1 cellular context compared by ENCODE assay signal in the genomic region with DNA sequence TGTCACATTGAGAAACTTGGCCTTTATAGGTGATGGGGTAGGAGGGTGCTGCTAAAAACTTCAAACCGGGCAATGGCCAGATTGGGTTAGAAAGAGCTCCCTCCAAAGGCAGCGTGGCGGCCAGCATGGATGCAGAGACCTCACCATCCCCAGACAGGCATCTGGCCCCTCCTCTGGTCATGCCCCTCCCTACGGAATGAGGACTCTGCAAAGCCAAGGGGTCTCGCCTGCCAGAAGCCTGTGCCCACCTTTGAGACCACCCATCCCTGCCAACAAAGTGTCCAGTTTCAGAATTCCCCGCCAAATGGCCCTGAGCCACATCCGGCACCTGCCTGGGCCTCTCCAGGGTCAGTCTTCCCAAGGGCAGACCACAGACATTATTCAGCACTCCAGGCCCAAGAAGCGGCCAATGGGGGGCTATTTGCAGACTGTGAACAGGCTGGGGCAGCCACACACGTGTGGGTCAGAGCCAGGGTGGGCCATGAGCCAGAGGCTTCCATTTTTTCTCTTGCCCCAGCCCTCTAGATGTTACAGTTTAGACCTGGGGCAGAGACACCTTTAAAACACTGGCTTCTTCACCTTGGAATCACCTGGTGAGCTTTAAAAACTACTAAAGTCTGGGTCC.
TF ChIP-seq lines count a peak whose summit lies in the region.

No MANE protein-coding gene starts in this region.

TF ChIP-seq in H1, 55 proteins besides CTCF, POLR2A, EP300 and RAD21:
- TF ChIP-seq, protein P1, sequence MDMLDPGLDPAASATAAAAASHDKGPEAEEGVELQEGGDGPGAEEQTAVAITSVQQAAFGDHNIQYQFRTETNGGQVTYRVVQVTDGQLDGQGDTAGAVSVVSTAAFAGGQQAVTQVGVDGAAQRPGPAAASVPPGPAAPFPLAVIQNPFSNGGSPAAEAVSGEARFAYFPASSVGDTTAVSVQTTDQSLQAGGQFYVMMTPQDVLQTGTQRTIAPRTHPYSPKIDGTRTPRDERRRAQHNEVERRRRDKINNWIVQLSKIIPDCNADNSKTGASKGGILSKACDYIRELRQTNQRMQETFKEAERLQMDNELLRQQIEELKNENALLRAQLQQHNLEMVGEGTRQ (IDR thresholded peaks at IDR 0.05; ENCODE audit: low read length), result no peak
- TF ChIP-seq SAP30 (IDR thresholded peaks at IDR 0.05; ENCODE audit: insufficient read depth, insufficient replicate concordance, low read length) (no peak), JUN (IDR thresholded peaks at IDR 0.05; ENCODE audit: low read depth, low read length) (no peak), ASH2L (IDR thresholded peaks at IDR 0.05; ENCODE audit: low read length) (no peak)
- TF ChIP-seq, protein P2, sequence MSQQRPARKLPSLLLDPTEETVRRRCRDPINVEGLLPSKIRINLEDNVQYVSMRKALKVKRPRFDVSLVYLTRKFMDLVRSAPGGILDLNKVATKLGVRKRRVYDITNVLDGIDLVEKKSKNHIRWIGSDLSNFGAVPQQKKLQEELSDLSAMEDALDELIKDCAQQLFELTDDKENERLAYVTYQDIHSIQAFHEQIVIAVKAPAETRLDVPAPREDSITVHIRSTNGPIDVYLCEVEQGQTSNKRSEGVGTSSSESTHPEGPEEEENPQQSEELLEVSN (IDR thresholded peaks at IDR 0.05), result peak; percentile 70
TF ChIP-seq in H1: peak in this region for 1.
